8 cellular contexts compared by ENCODE assay signal in the genomic region with DNA sequence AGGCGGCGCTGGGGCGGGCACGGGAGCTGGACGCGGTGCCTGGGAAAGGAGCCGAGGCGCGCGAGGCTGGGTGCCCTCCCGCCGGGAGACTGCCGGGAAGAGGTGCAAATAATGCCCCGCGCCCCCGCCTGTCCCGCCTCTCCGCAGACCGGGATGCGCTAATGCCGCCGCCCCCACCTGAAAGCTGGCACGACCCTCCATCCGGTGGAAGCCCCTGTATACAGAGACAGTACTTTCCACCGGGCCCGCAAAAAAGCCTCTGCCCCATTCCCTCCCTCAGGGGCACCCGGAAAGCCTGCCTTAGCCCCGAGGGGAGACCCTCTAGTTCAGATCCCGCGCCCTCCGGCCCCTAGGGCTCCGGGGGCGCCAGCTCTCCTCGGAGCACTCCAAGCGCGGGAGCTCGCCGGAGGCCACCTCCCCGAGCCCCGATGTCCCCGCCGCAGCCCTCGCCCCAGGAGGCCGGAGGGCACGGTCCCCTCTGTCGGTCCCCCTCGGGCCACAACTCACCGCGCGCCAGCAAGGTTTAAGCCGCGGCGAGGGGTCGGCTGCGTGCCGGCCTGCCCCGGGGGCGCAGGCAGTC. TPM values are rescaled to one million over a fixed set of nuclear protein-coding genes. Genes with fewer than 3 reads are reported as not detected.
DNase-seq lines count a peak whose midpoint lies in the region; ATAC-seq and TF ChIP-seq lines count a peak whose summit lies in the region.

No MANE protein-coding gene starts in this region.

- peak overlapping the region in 1 of 2 donors; percentile 68 for H3K4me3 Mint-ChIP-seq in CD14-positive monocyte
- H3K4me3 Mint-ChIP-seq in effector memory CD8-positive, alpha-beta T cell: peak overlapping the region; percentile 66 to 74
- H3K4me3 Mint-ChIP-seq in activated CD8-positive, alpha-beta memory T cell treated with anti-CD3 and anti-CD28 coated beads, Interleukin-2, amount 10 ng/mL, durations not matched to agents 7 days and 5 days: no peak overlapping the region
- no peak overlapping the region for H3K4me3 Mint-ChIP-seq in activated CD4-positive, alpha-beta memory T cell treated with anti-CD3 and anti-CD28 coated beads, Interleukin-2, amount 10 ng/mL, durations not matched to agents 7 days and 5 days

- POLR2A ChIA-PET in activated CD4-positive, alpha-beta memory T cell treated with anti-CD3 and anti-CD28 coated beads, Interleukin-2, amount 10 ng/mL, durations not matched to agents 7 days and 5 days (lab: Charles Lee): interaction anchor here (1.0 kb wide), 1 partner anchor 12 kb away, joined by 4 read pairs; no protein-coding TSS in a partner anchor

- H3K9ac ChIP-seq in parathyroid adenoma: no peak overlapping the region

- H3K4me1 ChIP-seq in parathyroid adenoma: peaks cover 6% of the 10 kb centered on the region

- H3K27me3 ChIP-seq in MG63 (peaks cover 13% of the 10 kb centered on the region), parathyroid adenoma (ENCODE audit: control insufficient read depth, insufficient read depth, low read length) (peaks cover 3% of the 10 kb centered on the region)

- no peak overlapping the region for H3K27ac Mint-ChIP-seq in CD14-positive monocyte
- H3K27ac Mint-ChIP-seq in effector memory CD8-positive, alpha-beta T cell: no peak overlapping the region
- H3K27ac Mint-ChIP-seq in activated CD8-positive, alpha-beta memory T cell treated with anti-CD3 and anti-CD28 coated beads, Interleukin-2, amount 10 ng/mL, durations not matched to agents 7 days and 5 days: no peak overlapping the region
- no peak overlapping the region for H3K27ac Mint-ChIP-seq in activated CD4-positive, alpha-beta memory T cell treated with anti-CD3 and anti-CD28 coated beads, Interleukin-2, amount 10 ng/mL, durations not matched to agents 7 days and 5 days

- peak overlapping the region; percentile 56 for H3K4me2 ChIP-seq in parathyroid adenoma (ENCODE audit: low read length)

- H3K4me3 ChIP-seq in MG63: peak overlapping the region; percentile 10; the same call in 1 of the 2 replicates
- peak overlapping the region; percentile 20 for H3K4me3 ChIP-seq in parathyroid adenoma (ENCODE audit: low read depth, low read length)

- H3K9me3 Mint-ChIP-seq in CD14-positive monocyte: peaks cover 0 to 6% (median 1%) of the 10 kb centered on the region in 7 donors
- H3K9me3 Mint-ChIP-seq in effector memory CD8-positive, alpha-beta T cell: no peaks in the 10 kb centered on the region
- no peaks in the 10 kb centered on the region for H3K9me3 Mint-ChIP-seq in activated CD8-positive, alpha-beta memory T cell treated with anti-CD3 and anti-CD28 coated beads, Interleukin-2, amount 10 ng/mL, durations not matched to agents 7 days and 5 days (ENCODE audit: low read depth)
- H3K9me3 Mint-ChIP-seq in activated CD4-positive, alpha-beta memory T cell treated with anti-CD3 and anti-CD28 coated beads, Interleukin-2, amount 10 ng/mL, durations not matched to agents 7 days and 5 days: no peaks in the 10 kb centered on the region

- ATAC-seq in effector memory CD8-positive, alpha-beta T cell (replicated peaks): no peak
- ATAC-seq in GM21786 (IDR thresholded peaks at IDR 0.05; ENCODE audit: unreplicated experiment) (no peak), HG03095 (IDR thresholded peaks at IDR 0.05; ENCODE audit: unreplicated experiment) (no peak)
- ATAC-seq in activated CD8-positive, alpha-beta memory T cell treated with anti-CD3 and anti-CD28 coated beads, Interleukin-2, amount 10 ng/mL, durations not matched to agents 7 days and 5 days: no peak

- peak; percentile 47 for DNase-seq in CD14-positive monocyte (ENCODE audit: low spot score)
- peak; percentile 11 for DNase-seq in MG63
- no peak for DNase-seq in effector memory CD8-positive, alpha-beta T cell
- DNase-seq in activated CD8-positive, alpha-beta memory T cell treated with anti-CD3 and anti-CD28 coated beads, Interleukin-2, amount 10 ng/mL, durations not matched to agents 7 days and 5 days: no peak
- no peak for DNase-seq in activated CD4-positive, alpha-beta memory T cell treated with anti-CD3 and anti-CD28 coated beads, Interleukin-2, amount 10 ng/mL, durations not matched to agents 7 days and 5 days

- H3K36me3 Mint-ChIP-seq in CD14-positive monocyte: peaks cover 0 to 2% of the 10 kb centered on the region in 2 donors
- no peaks in the 10 kb centered on the region for H3K36me3 Mint-ChIP-seq in effector memory CD8-positive, alpha-beta T cell (ENCODE audit: insufficient read depth)
- no peaks in the 10 kb centered on the region for H3K36me3 Mint-ChIP-seq in activated CD8-positive, alpha-beta memory T cell treated with anti-CD3 and anti-CD28 coated beads, Interleukin-2, amount 10 ng/mL, durations not matched to agents 7 days and 5 days
- H3K36me3 Mint-ChIP-seq in activated CD4-positive, alpha-beta memory T cell treated with anti-CD3 and anti-CD28 coated beads, Interleukin-2, amount 10 ng/mL, durations not matched to agents 7 days and 5 days (ENCODE audit: low read depth): no peaks in the 10 kb centered on the region

- CTCF ChIA-PET in activated CD8-positive, alpha-beta memory T cell treated with anti-CD3 and anti-CD28 coated beads, Interleukin-2, amount 10 ng/mL, durations not matched to agents 7 days and 5 days (lab: Charles Lee): interaction anchor here (0.9 to 1.6 kb wide), 5 partner anchors 19 to 401 kb away, joined by 3 to 6 read pairs (median 3); no protein-coding TSS in a partner anchor
- CTCF ChIA-PET in activated CD4-positive, alpha-beta memory T cell treated with anti-CD3 and anti-CD28 coated beads, Interleukin-2, amount 10 ng/mL, durations not matched to agents 7 days and 5 days (lab: Charles Lee): interaction anchor here (0.8 to 1.4 kb wide), 3 partner anchors 11 to 19 kb away, joined by 3 to 4 read pairs (median 3); no protein-coding TSS in a partner anchor

- peak overlapping the region; percentile 28 for H2AFZ ChIP-seq in parathyroid adenoma

- no peaks in the 10 kb centered on the region for H3K79me2 ChIP-seq in parathyroid adenoma

- intact Hi-C loops in CD14-positive monocyte (cut with micrococcal nuclease): no loop called here

- H3K27ac ChIP-seq in parathyroid adenoma: no peak overlapping the region

- H3K27me3 Mint-ChIP-seq in CD14-positive monocyte (ENCODE audit: low read depth in 3 of 3): peaks cover 67 to 91% (median 67%) of the 10 kb centered on the region in 3 donors
- peaks cover 52 to 83% of the 10 kb centered on the region in 2 donors for H3K27me3 Mint-ChIP-seq in effector memory CD8-positive, alpha-beta T cell
- peaks cover 72% of the 10 kb centered on the region for H3K27me3 Mint-ChIP-seq in activated CD8-positive, alpha-beta memory T cell treated with anti-CD3 and anti-CD28 coated beads, Interleukin-2, amount 10 ng/mL, durations not matched to agents 7 days and 5 days
- peaks cover 66% of the 10 kb centered on the region for H3K27me3 Mint-ChIP-seq in activated CD4-positive, alpha-beta memory T cell treated with anti-CD3 and anti-CD28 coated beads, Interleukin-2, amount 10 ng/mL, durations not matched to agents 7 days and 5 days

- TF ChIP-seq CTCF in CD14-positive monocyte (IDR thresholded peaks at IDR 0.05) (no peak), parathyroid adenoma (IDR thresholded peaks at IDR 0.05) (no peak)

- H3K36me3 ChIP-seq in MG63: no peaks in the 10 kb centered on the region
- H3K36me3 ChIP-seq in parathyroid adenoma (ENCODE audit: control insufficient read depth, insufficient read depth, low read length): no peaks in the 10 kb centered on the region

- H3K9me3 ChIP-seq in MG63 (no peaks in the 10 kb centered on the region), parathyroid adenoma (ENCODE audit: control insufficient read depth, low read length) (no peaks in the 10 kb centered on the region)

- H3K4me1 Mint-ChIP-seq in CD14-positive monocyte: peaks cover 2% of the 10 kb centered on the region
- peaks cover 15 to 20% of the 10 kb centered on the region in 2 donors for H3K4me1 Mint-ChIP-seq in effector memory CD8-positive, alpha-beta T cell (ENCODE audit: low read depth in 2 of 2)
- H3K4me1 Mint-ChIP-seq in activated CD8-positive, alpha-beta memory T cell treated with anti-CD3 and anti-CD28 coated beads, Interleukin-2, amount 10 ng/mL, durations not matched to agents 7 days and 5 days: peaks cover 13% of the 10 kb centered on the region
- peaks cover 12% of the 10 kb centered on the region for H3K4me1 Mint-ChIP-seq in activated CD4-positive, alpha-beta memory T cell treated with anti-CD3 and anti-CD28 coated beads, Interleukin-2, amount 10 ng/mL, durations not matched to agents 7 days and 5 days

RNA-seq across cellular contexts. Expression of a gene that starts 1.2 kb away (rescaled TPM):
- polyA plus RNA-seq in CD14-positive monocyte: not detected
- not detected in 2 replicates for total RNA-seq in MG63 (2014; rRNA removed; shearing (Covaris generic); ENCODE audit: low replicate concordance)
- total RNA-seq in activated CD8-positive, alpha-beta memory T cell treated with anti-CD3 and anti-CD28 coated beads, Interleukin-2, amount 10 ng/mL, durations not matched to agents 7 days and 5 days: not detected
- not detected for total RNA-seq in activated CD4-positive, alpha-beta memory T cell treated with anti-CD3 and anti-CD28 coated beads, Interleukin-2, amount 10 ng/mL, durations not matched to agents 7 days and 5 days

Comparison
In these comparisons a context has a peak if more than half of its experiments do, and no peak if none do; other contexts are left out.
1. DNase-seq: peak in CD14-positive monocyte (single experiment) and MG63 (single experiment); none in effector memory CD8-positive, alpha-beta T cell (0 of 3), activated CD8-positive, alpha-beta memory T cell treated with anti-CD3 and anti-CD28 coated beads, Interleukin-2, amount 10 ng/mL, durations not matched to agents 7 days and 5 days (single experiment) and activated CD4-positive, alpha-beta memory T cell treated with anti-CD3 and anti-CD28 coated beads, Interleukin-2, amount 10 ng/mL, durations not matched to agents 7 days and 5 days (single experiment).
2. H3K4me3 Mint-ChIP-seq: peak in effector memory CD8-positive, alpha-beta T cell (2 of 2); none in activated CD8-positive, alpha-beta memory T cell treated with anti-CD3 and anti-CD28 coated beads, Interleukin-2, amount 10 ng/mL, durations not matched to agents 7 days and 5 days (single experiment) and activated CD4-positive, alpha-beta memory T cell treated with anti-CD3 and anti-CD28 coated beads, Interleukin-2, amount 10 ng/mL, durations not matched to agents 7 days and 5 days (single experiment).